In the genomic region with DNA sequence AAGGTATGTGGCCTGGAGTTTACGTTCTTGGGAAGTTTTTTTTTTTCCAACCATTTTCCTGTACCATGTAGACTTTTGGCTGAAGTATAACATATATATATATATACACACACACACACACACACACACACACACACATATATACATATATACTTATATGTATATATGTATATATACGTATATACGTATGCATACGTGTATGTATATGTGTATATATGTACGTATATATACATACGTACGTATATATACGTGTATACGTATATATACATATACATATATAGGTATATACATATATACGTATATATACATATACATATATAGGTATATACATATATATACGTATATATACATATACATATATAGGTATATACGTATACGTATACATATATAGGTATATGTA, we compare ENCODE assay signal across 33 cellular contexts. TPM values are rescaled to one million over a fixed set of nuclear protein-coding genes. Genes with fewer than 3 reads are reported as not detected.
"Had no signal": no experiment of that assay in that cellular context is flagged by ENCODE, and none has a peak within 500 bp of the region (broad histone marks: within the 10 kb centered on the region; RNA-seq: fewer than 3 reads in every experiment).

No MANE protein-coding gene starts in this region.

- FAIRE-seq: astrocyte had no signal

- ATAC-seq: activated naive CD4-positive, alpha-beta T cell treated with anti-CD3 and anti-CD28 coated beads, Interleukin-2, amount 50 U/mL, for 72 hours; activated T-cell treated with anti-CD3 and anti-CD28 coated beads, Interleukin-2, amount 50 U/mL, for 72 hours; body of pancreas; PC-3; Right ventricle myocardium inferior; SK-N-SH treated with all-trans-retinoic acid at 6 μM for 48 hours; T-cell; T-helper 17 cell had no signal

- H3K27ac ChIP-seq: adrenal gland, body of pancreas, breast epithelium, Peyer's patch, RWPE1, WERI-Rb-1 had no signal

- H3K4me1 ChIP-seq: adrenal gland, body of pancreas, breast epithelium, Peyer's patch had no signal

- H3K36me3 ChIP-seq: adrenal gland, breast epithelium, Peyer's patch, WERI-Rb-1 had no signal

- DNase-seq: activated CD4-positive, alpha-beta memory T cell treated with anti-CD3 and anti-CD28 coated beads, Interleukin-2, amount 10 ng/mL, durations not matched to agents 7 days and 5 days; activated CD4-positive, alpha-beta T cell treated with anti-CD3 and anti-CD28 coated beads for 1 hour; activated CD4-positive, alpha-beta T cell treated with anti-CD3 and anti-CD28 coated beads for 48 hours; activated CD4-positive, CD25-positive, alpha-beta regulatory T cell; activated gamma-delta T cell; activated naive CD4-positive, alpha-beta T cell treated with anti-CD3 and anti-CD28 coated beads for 36 hours; activated T-cell treated with anti-CD3 and anti-CD28 coated beads, Interleukin-2, amount 50 U/mL, for 1 hour; activated T-cell treated with anti-CD3 and anti-CD28 coated beads, Interleukin-2, amount 50 U/mL, for 72 hours; adrenal gland; body of pancreas; Karpas-422; NCI-H1048; NCI-H1436 treated with DMSO at 0.1 percent for 48 hours; NCI-H1694 treated with DMSO at 0.1 percent for 48 hours; NCI-H2029; NCI-H345; NCI-H524 treated with DMSO at 0.1 percent for 48 hours; PC-3; Peyer's patch; SIG-M5; T-cell; T-helper 17 cell; WERI-Rb-1 had no signal

- H3K27me3 ChIP-seq: adrenal gland, body of pancreas, breast epithelium, Peyer's patch had no signal

- H3K4me3 ChIP-seq: adrenal gland, body of pancreas, breast epithelium, Peyer's patch had no signal

- H3K9me3 ChIP-seq: adrenal gland, body of pancreas, breast epithelium, Peyer's patch had no signal

RNA-seq across cellular contexts. Expression of a gene that starts 18.9 kb away (rescaled TPM):
- total RNA-seq: activated CD4-positive, alpha-beta memory T cell treated with anti-CD3 and anti-CD28 coated beads, Interleukin-2, amount 10 ng/mL, durations not matched to agents 7 days and 5 days; activated naive CD4-positive, alpha-beta T cell treated with anti-CD3 and anti-CD28 coated beads for 36 hours; activated T-helper 2 cell treated with anti-CD3 and anti-CD28 coated beads, Interferon-gamma antibody, Interleukin-2, Interleukin-4, amounts not matched to agents 10 μg/mL and 5 μg/mL and 100 μg/mL, durations not matched to agents 14 hours and 24 hours and 36 hours; MCF 10A; NCI-H460; PC-3; SK-MEL-5 had no signal
